In genomic region chr16:85612801-85613608, GRCh38 we compare ENCODE assay signal across 8 cellular contexts. TPM values are rescaled to one million over a fixed set of nuclear protein-coding genes. Genes with fewer than 3 reads are reported as not detected.
DNase-seq lines count a peak whose midpoint lies in the region; ATAC-seq and TF ChIP-seq lines count a peak whose summit lies in the region.

Gene GSE1 (plus strand): TSS chr16:85613322. CDS start chr16:85613392, 70 bp downstream.

- in situ Hi-C loops in mammary epithelial cell (cut with MboI; ENCODE audit: low sequenced_read_pairs in 2 of 2): loop anchor here (25.0 kb wide), 3 partner anchors 301 to 476 kb away; no protein-coding TSS in a partner anchor

- peak; percentile 46 for ATAC-seq in GM18511 (IDR thresholded peaks at IDR 0.05; ENCODE audit: unreplicated experiment)
- ATAC-seq in HG02970 (IDR thresholded peaks at IDR 0.05; ENCODE audit: low FRiP score, unreplicated experiment): peak; percentile 39

- peak within 1 kb of the TSS; percentile 99 for H3K27ac ChIP-seq in 22Rv1
- peak within 1 kb of the TSS; percentile 75 for H3K27ac ChIP-seq in mammary epithelial cell (ENCODE audit: insufficient read depth, low read depth, low read length)

- dilution Hi-C loops in mammary epithelial cell (cut with HindIII; ENCODE audit: low sequenced_read_pairs): no loop called here

- BruUV-seq in mammary epithelial cell (replicated peaks; lab: Mats Ljungman, UMichigan): no TSS peak

- peak within 1 kb of the TSS; percentile 77 for H2AFZ ChIP-seq in mammary epithelial cell (ENCODE audit: low read depth, low read length)

- intact Hi-C loops in mammary epithelial cell (cut with micrococcal nuclease): loop anchor here (1.0 to 5.0 kb wide), 2 partner anchors 139 to 218 kb away; partner anchors contain the start of gene C16orf74

- H3K27me3 ChIP-seq in mammary epithelial cell (ENCODE audit: insufficient read depth, low read length): no peaks in the 10 kb centered on the region

- CTCF ChIA-PET in mammary epithelial cell (lab: Charles Lee; ENCODE audit: low non-redundant PET): no interaction called here

- H3K36me3 ChIP-seq in mammary epithelial cell (ENCODE audit: insufficient read depth, low read length): no peaks in the 10 kb centered on the region

- H3K4me3 ChIP-seq in mammary epithelial cell (replicated peaks in 1 of 3; ENCODE audit: insufficient read depth in 1 of 3, low read depth in 2 of 3, low read length in 3 of 3): peak within 1 kb of the TSS; percentile 45 to 76 (median 52)

- H3K4me2 ChIP-seq in mammary epithelial cell (ENCODE audit: insufficient read depth, low read depth, low read length): peak within 1 kb of the TSS; percentile 92

- H4K20me1 ChIP-seq in mammary epithelial cell (ENCODE audit: insufficient read depth, low read length): no peaks in the 10 kb centered on the region

- peak within 1 kb of the TSS; percentile 12 for H3K9ac ChIP-seq in mammary epithelial cell (ENCODE audit: insufficient read depth, low read length)

- no peak for TF ChIP-seq CTCF in 22Rv1 (IDR thresholded peaks at IDR 0.05)
- TF ChIP-seq CTCF in mammary epithelial cell (conservative IDR thresholded peaks at IDR 0.05 in 1 of 2, IDR thresholded peaks at IDR 0.05 in 1 of 2; ENCODE audit: extremely low read depth in 1 of 2, insufficient read depth in 1 of 2, low read depth in 1 of 2, low read length in 2 of 2): no peak

- peaks cover 48% of the 10 kb centered on the region for H3K4me1 ChIP-seq in mammary epithelial cell (ENCODE audit: insufficient read depth, low read length)

- no peaks in the 10 kb centered on the region for H3K9me3 ChIP-seq in mammary epithelial cell (replicated peaks; ENCODE audit: insufficient read depth, low read length)

- DNase-seq in NCI-H2029 treated with DMSO at 0.1 percent for 48 hours (lab: John Stamatoyannopoulos, UW): peak; percentile 51
- DNase-seq in T1000 (lab: John Stamatoyannopoulos, UW): peak; percentile 46
- peak; percentile 88 for DNase-seq in mammary epithelial cell
- DNase-seq in iPS-NIHi7 (ENCODE audit: extremely low spot score): peak; percentile 83
- DNase-seq in stimulated activated CD4-positive, alpha-beta T cell treated with anti-CD3 and anti-CD28 coated beads, Interleukin-12 subunit alpha, Interleukin-12 subunit beta, amount 100 ng/mL, for 24 hours (ENCODE audit: low read depth in 2 of 2): peak; percentile 28 to 66

- no peaks in the 10 kb centered on the region for H3K79me2 ChIP-seq in mammary epithelial cell (ENCODE audit: insufficient read depth, low read length)

- WGBS in mammary epithelial cell (ENCODE audit: low coverage, missing lambda C conversion rate): 0% methylated on average over 16 of the region's 81 CpGs

RNA-seq across cellular contexts. Expression of gene GSE1, which starts in this region (rescaled TPM):
- total RNA-seq in mammary epithelial cell: 10 to 100 TPM; 19.3 to 24.3 TPM
- 5.2 TPM for polyA plus RNA-seq in mammary epithelial cell
- polyA minus RNA-seq in mammary epithelial cell: 8.5 TPM

Comparison
In these comparisons a context has a peak if more than half of its experiments do, and no peak if none do; other contexts are left out.
1. Peak in every context shown above with its lines: DNase-seq, ATAC-seq, H3K4me3 ChIP-seq and H3K27ac ChIP-seq.